In genomic region chr7:99709838-99710541, GRCh38 we compare ENCODE assay signal across 1 cellular context.
TF ChIP-seq lines count a peak whose summit lies in the region.

No MANE protein-coding gene starts in this region.

TF ChIP-seq in K562, 482 proteins besides CTCF, POLR2A, EP300 and RAD21:
- no peak for TF ChIP-seq MAZ (CRISPR knock-in tag; conservative IDR thresholded peaks at IDR 0.05 in 1 of 2, IDR thresholded peaks at IDR 0.05 in 1 of 2)
- no peak for TF ChIP-seq PURB (CRISPR knock-in tag; IDR thresholded peaks at IDR 0.05; ENCODE audit: low read depth)
- TF ChIP-seq FOXA1 (IDR thresholded peaks at IDR 0.05; ENCODE audit: borderline replicate concordance), result no peak
- no peak for TF ChIP-seq ZNF79 (CRISPR knock-in tag; IDR thresholded peaks at IDR 0.05; ENCODE audit: low read depth)
- no peak for TF ChIP-seq TAF1 (IDR thresholded peaks at IDR 0.05; ENCODE audit: control insufficient read depth, extremely low read depth, insufficient read depth, low read length, severe bottlenecking)
- TF ChIP-seq NUFIP1 (IDR thresholded peaks at IDR 0.05; ENCODE audit: partially characterized antibody), result no peak
- TF ChIP-seq E2F1 (CRISPR knock-in tag; IDR thresholded peaks at IDR 0.05), result no peak
- TF ChIP-seq BHLHE40 (IDR thresholded peaks at IDR 0.05; ENCODE audit: low read length), result no peak
- TF ChIP-seq EHMT2 (IDR thresholded peaks at IDR 0.05), result no peak
- TF ChIP-seq KHSRP (IDR thresholded peaks at IDR 0.05), result no peak
- TF ChIP-seq ZNF280A (IDR thresholded peaks at IDR 0.05; ENCODE audit: low read depth, partially characterized antibody), result no peak
- TF ChIP-seq RBFOX2 (IDR thresholded peaks at IDR 0.05; ENCODE audit: low read depth, low read length), result no peak
- no peak for TF ChIP-seq ZNF239 (CRISPR knock-in tag; IDR thresholded peaks at IDR 0.05)
- TF ChIP-seq CC2D1A (IDR thresholded peaks at IDR 0.05), result no peak
